In the genomic region with DNA sequence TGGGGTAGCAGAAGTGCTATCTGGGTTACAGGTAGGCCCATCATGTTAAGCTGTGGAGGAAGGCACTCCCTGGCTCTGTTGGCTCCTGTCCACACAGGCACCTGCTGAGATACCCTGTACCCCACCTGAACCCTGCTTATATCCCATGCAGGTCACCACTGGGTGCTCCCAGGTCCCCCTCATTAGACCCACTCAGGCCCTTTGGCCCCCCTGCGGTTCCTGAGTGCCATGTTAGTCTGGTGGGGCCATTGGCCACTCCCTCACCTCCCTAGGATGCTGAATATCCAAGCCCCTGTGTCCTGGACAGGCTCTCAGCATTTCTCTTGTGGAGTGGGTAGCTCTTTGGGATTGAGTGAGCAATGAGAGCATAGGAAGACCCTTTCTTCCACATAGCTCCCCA, we compare ENCODE assay signal across 6 cellular contexts.
"Had no signal": no experiment of that assay in that cellular context is flagged by ENCODE, and none has a peak within 500 bp of the region (broad histone marks: within the 10 kb centered on the region; RNA-seq: fewer than 3 reads in every experiment).

No MANE protein-coding gene starts in this region.

- H3K36me3 ChIP-seq: HAP-1 had no signal

- H3K27ac ChIP-seq: GM23248, HL-60 had no signal

- H3K9me3 ChIP-seq: HAP-1 had no signal

- H3K9ac ChIP-seq: GM23248 had no signal

- H3K4me1 ChIP-seq: HAP-1 had no signal

- H2AFZ ChIP-seq: GM23248 had no signal

- DNase-seq: GM23248, GOT3, H7, HFFc6 had no signal

- H3K4me3 ChIP-seq: GM23248, HAP-1 had no signal
